7 cellular contexts compared by ENCODE assay signal in genomic region chr2:238439093-238439849, GRCh38. TPM values are rescaled to one million over a fixed set of nuclear protein-coding genes. Genes with fewer than 3 reads are reported as not detected.
DNase-seq lines count a peak whose midpoint lies in the region; ATAC-seq, FAIRE-seq and TF ChIP-seq lines count a peak whose summit lies in the region.

No MANE protein-coding gene starts in this region.

- H3K4me1 ChIP-seq in ascending aorta (peaks cover 0 to 4% of the 10 kb centered on the region in 2 donors), lung (ENCODE audit: control insufficient read depth in 2 of 2, insufficient read depth in 2 of 2, low read length in 2 of 2) (peaks cover 0 to 6% of the 10 kb centered on the region in 2 donors), subcutaneous abdominal adipose tissue (ENCODE audit: control insufficient read depth in 5 of 5, insufficient read depth in 5 of 5, low read length in 5 of 5) (peaks cover 3 to 23% (median 16%) of the 10 kb centered on the region in 5 donors), endodermal cell (ENCODE audit: control insufficient read depth, insufficient read depth, low read length) (no peaks in the 10 kb centered on the region), kidney (ENCODE audit: control insufficient read depth in 1 of 2, insufficient read depth in 1 of 2, low read depth in 1 of 2, low read length in 2 of 2) (peaks cover 0 to 10% of the 10 kb centered on the region in 2 donors)

- FAIRE-seq in kidney (lab: Jason Lieb, UNC): no peak

- H3K4me3 ChIP-seq in ascending aorta (peak overlapping the region in 1 of 2 donors; percentile 50), lung (no peak overlapping the region), subcutaneous abdominal adipose tissue (ENCODE audit: low read depth in 1 of 5, low read length in 5 of 5) (peak overlapping the region in 2 of 5 donors; percentile 26 to 30), endodermal cell (ENCODE audit: low read length) (no peak overlapping the region), kidney (ENCODE audit: low read length in 2 of 2) (peak overlapping the region in 1 of 2 donors; percentile 11)

- H3K27ac ChIP-seq in ascending aorta (peak overlapping the region; percentile 57 to 65), lung (ENCODE audit: low read depth in 1 of 2, low read length in 1 of 2) (peak overlapping the region; percentile 37 to 82), subcutaneous abdominal adipose tissue (ENCODE audit: low read depth, low read length) (peak overlapping the region; percentile 45), endodermal cell (ENCODE audit: low read depth, low read length) (no peak overlapping the region), kidney (ENCODE audit: low read depth in 2 of 2, low read length in 2 of 2) (no peak overlapping the region)

- H3K9ac ChIP-seq in subcutaneous abdominal adipose tissue (ENCODE audit: low read length in 5 of 5): peak overlapping the region in 2 of 5 donors; percentile 19 to 49
- H3K9ac ChIP-seq in endodermal cell (ENCODE audit: extremely low read depth, low read length, poor library complexity, severe bottlenecking): no peak overlapping the region
- H3K9ac ChIP-seq in kidney (ENCODE audit: low read length in 2 of 2): no peak overlapping the region

- H3K4me3 Mint-ChIP-seq in endodermal cell: no peak overlapping the region

- H3K9me3 ChIP-seq in ascending aorta (no peaks in the 10 kb centered on the region), lung (ENCODE audit: control insufficient read depth in 2 of 2, insufficient read depth in 1 of 2, low read length in 1 of 2) (no peaks in the 10 kb centered on the region), subcutaneous abdominal adipose tissue (ENCODE audit: control insufficient read depth in 5 of 5, low read length in 5 of 5) (no peaks in the 10 kb centered on the region), endodermal cell (ENCODE audit: control insufficient read depth, low read length) (no peaks in the 10 kb centered on the region), kidney (ENCODE audit: control insufficient read depth in 1 of 2, low read length in 2 of 2) (no peaks in the 10 kb centered on the region)

- H3K27ac Mint-ChIP-seq in endodermal cell: no peak overlapping the region

- H3K4me1 Mint-ChIP-seq in endodermal cell: no peaks in the 10 kb centered on the region

- H3K36me3 ChIP-seq in ascending aorta: peaks cover 25 to 29% of the 10 kb centered on the region in 2 donors
- H3K36me3 ChIP-seq in lung (ENCODE audit: control insufficient read depth in 2 of 2, insufficient read depth in 2 of 2, low read length in 2 of 2): peaks cover 5 to 20% of the 10 kb centered on the region in 2 donors
- peaks cover 3 to 26% (median 17%) of the 10 kb centered on the region in 5 donors for H3K36me3 ChIP-seq in subcutaneous abdominal adipose tissue (ENCODE audit: control insufficient read depth in 5 of 5, insufficient read depth in 5 of 5, low read length in 5 of 5)
- peaks cover 63% of the 10 kb centered on the region for H3K36me3 ChIP-seq in endodermal cell (ENCODE audit: control insufficient read depth, insufficient read depth, low read length)
- peaks cover 9 to 16% of the 10 kb centered on the region in 2 donors for H3K36me3 ChIP-seq in kidney (ENCODE audit: control insufficient read depth in 1 of 2, insufficient read depth in 2 of 2, low read length in 2 of 2)

- WGBS in lung, 2 donors: 77 to 88% methylated on average over 23 of the region's 23 CpGs
- 95 to 96% methylated on average over 13 to 23 of the region's 23 CpGs for WGBS in endodermal cell (ENCODE audit: insufficient coverage in 1 of 2, insufficient read length in 1 of 2), 2 experiments

- peaks cover 50% of the 10 kb centered on the region for H3K36me3 Mint-ChIP-seq in endodermal cell (ENCODE audit: low read depth)

- H3K27me3 Mint-ChIP-seq in endodermal cell (ENCODE audit: insufficient read depth): no peaks in the 10 kb centered on the region

- intact Hi-C loops in ascending aorta (cut with DNase I): loop anchor here (2.0 to 10.0 kb wide), 2 partner anchors 20 to 426 kb away; no protein-coding TSS in a partner anchor
- intact Hi-C loops in kidney (cut with DNase I): no loop called here

- peak; percentile 70 for ATAC-seq in lung (ENCODE audit: insufficient read depth, low FRiP score)

- H3K9me3 Mint-ChIP-seq in endodermal cell: no peaks in the 10 kb centered on the region

- TF ChIP-seq CTCF in ascending aorta (IDR thresholded peaks at IDR 0.05): no peak
- TF ChIP-seq CTCF in lung (IDR thresholded peaks at IDR 0.05; ENCODE audit: control extremely low read depth, extremely low read depth): no peak
- no peak for TF ChIP-seq CTCF in endodermal cell (conservative IDR thresholded peaks at IDR 0.05)
- no peak for TF ChIP-seq CTCF in kidney (IDR thresholded peaks at IDR 0.05; ENCODE audit: borderline replicate concordance, extremely low read depth, insufficient read depth)

- H3K27me3 ChIP-seq in ascending aorta (no peaks in the 10 kb centered on the region), lung (ENCODE audit: control insufficient read depth, insufficient read depth) (no peaks in the 10 kb centered on the region), subcutaneous abdominal adipose tissue (ENCODE audit: control insufficient read depth in 5 of 5, insufficient read depth in 4 of 5, low read length in 5 of 5) (no peaks in the 10 kb centered on the region), endodermal cell (ENCODE audit: control insufficient read depth, insufficient read depth, low read length, poor library complexity, severe bottlenecking) (no peaks in the 10 kb centered on the region)

- DNase-seq in RPMI7951 (ENCODE audit: low read depth) (peak; percentile 60), ascending aorta (ENCODE audit: low spot score in 2 of 2) (peak in 1 of 2 donors; percentile 82), lung (ENCODE audit: low spot score) (no peak), endodermal cell (no peak), kidney (no peak), NCI-H69 (lab: John Stamatoyannopoulos, UW) (no peak)

RNA-seq across cellular contexts. Expression of gene ASB1, which starts 12.5 kb away (rescaled TPM):
- 23.5 and 27.4 TPM in 2 replicates for total RNA-seq in RPMI7951 (2014; rRNA removed; shearing (Covaris generic))
- 32.5 TPM for total RNA-seq in ascending aorta
- 10 to 100 TPM; 18.2 to 34.9 TPM for total RNA-seq in lung
- 10 to 100 TPM; 17.7 to 22.9 TPM for polyA plus RNA-seq in lung
- 10 to 100 TPM; 39.0 to 39.6 TPM for total RNA-seq in endodermal cell
- 23.2 TPM for polyA plus RNA-seq in endodermal cell (2013, experiment 1 of 2)
- 22.2 TPM for polyA plus RNA-seq in endodermal cell (2013, experiment 2 of 2)
- 28.1 TPM for total RNA-seq in kidney
- 29.4 TPM for polyA plus RNA-seq in kidney (ENCODE audit: insufficient read depth, low read depth, low replicate concordance)

Comparison
In these comparisons a context has a peak if more than half of its experiments do, and no peak if none do; other contexts are left out.
1. H3K27ac ChIP-seq: peak in ascending aorta (2 of 2), lung (2 of 2) and subcutaneous abdominal adipose tissue (single experiment); none in endodermal cell (single experiment) and kidney (0 of 2).